Comparison of ENCODE assay signal across 19 cellular contexts in genomic region chr5:125153231-125153630, GRCh38.
DNase-seq lines count a peak whose midpoint lies in the region; ATAC-seq and TF ChIP-seq lines count a peak whose summit lies in the region.
"Had no signal": no experiment of that assay in that cellular context is flagged by ENCODE, and none has a peak within 500 bp of the region (broad histone marks: within the 10 kb centered on the region; RNA-seq: fewer than 3 reads in every experiment).

No MANE protein-coding gene starts in this region.

- H3K4me1 ChIP-seq in DOHH2 (ENCODE audit: control insufficient read depth, low read length) (peaks cover 24% of the 10 kb centered on the region), OCI-LY1 (ENCODE audit: insufficient read depth, low read length, severe bottlenecking) (peaks cover 63% of the 10 kb centered on the region)

- H3K9me3 ChIP-seq in DOHH2 (ENCODE audit: control insufficient read depth, insufficient read depth, low read length) (no peaks in the 10 kb centered on the region), OCI-LY1 (ENCODE audit: low read length) (no peaks in the 10 kb centered on the region)
- H3K9me3 ChIP-seq: SJCRH30 had no signal

- H3F3A ChIP-seq in DOHH2 (ENCODE audit: control insufficient read depth, insufficient read depth): no peaks in the 10 kb centered on the region
- H3F3A ChIP-seq in OCI-LY1 (ENCODE audit: insufficient read depth, low read length): no peaks in the 10 kb centered on the region

- H3K9me2 ChIP-seq in DOHH2 (replicated peaks; ENCODE audit: control insufficient read depth, low read length): no peaks in the 10 kb centered on the region
- no peaks in the 10 kb centered on the region for H3K9me2 ChIP-seq in OCI-LY1 (ENCODE audit: low read depth, low read length)

- H3K4me3 Mint-ChIP-seq in neural crest cell: no peak overlapping the region
- no peak overlapping the region for H3K4me3 Mint-ChIP-seq in activated T-helper 17 cell treated with anti-CD3 and anti-CD28 coated beads, Interleukin-2, amount 50 U/mL, for 72 hours

- H3K27me3 Mint-ChIP-seq in neural crest cell (ENCODE audit: low read depth): no peaks in the 10 kb centered on the region
- H3K27me3 Mint-ChIP-seq in activated T-helper 17 cell treated with anti-CD3 and anti-CD28 coated beads, Interleukin-2, amount 50 U/mL, for 72 hours: no peaks in the 10 kb centered on the region

- H3K27me3 ChIP-seq in DOHH2 (ENCODE audit: control insufficient read depth, low read length) (no peaks in the 10 kb centered on the region), OCI-LY1 (ENCODE audit: insufficient read depth, low read length) (no peaks in the 10 kb centered on the region)
- H3K27me3 ChIP-seq: SJCRH30 had no signal

- no peak for ATAC-seq in activated T-helper 17 cell treated with anti-CD3 and anti-CD28 coated beads, Interleukin-2, amount 50 U/mL, for 72 hours (replicated peaks)
- no peak for ATAC-seq in HG03442 (IDR thresholded peaks at IDR 0.05; ENCODE audit: unreplicated experiment)
- ATAC-seq: GM12878, HCT116 had no signal

- H2AFZ ChIP-seq in OCI-LY1 (ENCODE audit: low read length): peak overlapping the region; percentile 38; the same call in 1 of the 2 replicates
- H2AFZ ChIP-seq: GM23248 had no signal

- peak overlapping the region; percentile 35 for H3K27ac Mint-ChIP-seq in neural crest cell (ENCODE audit: unreplicated experiment)
- no peak overlapping the region for H3K27ac Mint-ChIP-seq in activated T-helper 17 cell treated with anti-CD3 and anti-CD28 coated beads, Interleukin-2, amount 50 U/mL, for 72 hours

- H4K20me1 ChIP-seq in DOHH2 (ENCODE audit: control insufficient read depth, insufficient read depth, low read depth, low read length) (no peaks in the 10 kb centered on the region), OCI-LY1 (ENCODE audit: insufficient read depth, low read length) (no peaks in the 10 kb centered on the region)

- peak overlapping the region; percentile 38 for H3K4me2 ChIP-seq in DOHH2 (ENCODE audit: low read length)
- peak overlapping the region; percentile 79 for H3K4me2 ChIP-seq in OCI-LY1 (ENCODE audit: low read length)

- H3K27ac ChIP-seq in DOHH2 (ENCODE audit: low read depth, low read length): no peak overlapping the region
- peak overlapping the region; percentile 88 for H3K27ac ChIP-seq in OCI-LY1 (ENCODE audit: low read depth, low read length, poor library complexity, severe bottlenecking)
- H3K27ac ChIP-seq: C4-2B, GM23248, SJCRH30 had no signal

- no peak for TF ChIP-seq CTCF in DOHH2 (IDR thresholded peaks at IDR 0.05; ENCODE audit: low read depth, low read length, poor library complexity, severe bottlenecking)
- TF ChIP-seq CTCF in OCI-LY1 (IDR thresholded peaks at IDR 0.05; ENCODE audit: low read length): no peak
- no peak for TF ChIP-seq CTCF in neural crest cell (conservative IDR thresholded peaks at IDR 0.05)

- no peaks in the 10 kb centered on the region for H3K9me3 Mint-ChIP-seq in neural crest cell
- H3K9me3 Mint-ChIP-seq in activated T-helper 17 cell treated with anti-CD3 and anti-CD28 coated beads, Interleukin-2, amount 50 U/mL, for 72 hours: no peaks in the 10 kb centered on the region

- H3K36me3 Mint-ChIP-seq in neural crest cell (ENCODE audit: low read depth): no peaks in the 10 kb centered on the region
- no peaks in the 10 kb centered on the region for H3K36me3 Mint-ChIP-seq in activated T-helper 17 cell treated with anti-CD3 and anti-CD28 coated beads, Interleukin-2, amount 50 U/mL, for 72 hours (ENCODE audit: low read depth)

- no peaks in the 10 kb centered on the region for H3K36me3 ChIP-seq in DOHH2 (ENCODE audit: control insufficient read depth, low read length)
- H3K36me3 ChIP-seq in OCI-LY1 (ENCODE audit: insufficient read depth, low read length): no peaks in the 10 kb centered on the region
- H3K36me3 ChIP-seq: SJCRH30 had no signal

- peaks cover 63% of the 10 kb centered on the region for H3K4me1 Mint-ChIP-seq in neural crest cell
- no peaks in the 10 kb centered on the region for H3K4me1 Mint-ChIP-seq in activated T-helper 17 cell treated with anti-CD3 and anti-CD28 coated beads, Interleukin-2, amount 50 U/mL, for 72 hours

- H3K4me3 ChIP-seq in DOHH2 (ENCODE audit: low read length) (no peak overlapping the region), OCI-LY1 (ENCODE audit: low read depth, low read length, poor library complexity, severe bottlenecking) (peak overlapping the region; percentile 62)
- H3K4me3 ChIP-seq: GM12878, GM23248, SJCRH30 had no signal

- H3K79me2 ChIP-seq in DOHH2 (ENCODE audit: control insufficient read depth, low read length) (no peaks in the 10 kb centered on the region), OCI-LY1 (ENCODE audit: insufficient read depth, low read length) (no peaks in the 10 kb centered on the region)

- H3K9ac ChIP-seq in OCI-LY1 (ENCODE audit: low read length): peak overlapping the region; percentile 71
- H3K9ac ChIP-seq: GM23248 had no signal

- peak; percentile 34 for DNase-seq in dermis blood vessel endothelial cell
- no peak for DNase-seq in neural crest cell (ENCODE audit: low read depth, low spot score)
- no peak for DNase-seq in dedifferentiated amniotic fluid mesenchymal stem cell (ENCODE audit: extremely low spot score)
- DNase-seq: AML-193, GM23248, MM.1S, NCI-H1092, NCI-H1436 treated with DMSO at 0.1 percent for 48 hours, NCI-H2029, NCI-H82, SJCRH30, SW 1271 had no signal
